Comparison of ENCODE assay signal across 16 cellular contexts in genomic region chr6:1825926-1826325, GRCh38.
DNase-seq lines count a peak whose midpoint lies in the region; TF ChIP-seq lines count a peak whose summit lies in the region.
"Had no signal": no experiment of that assay in that cellular context is flagged by ENCODE, and none has a peak within 500 bp of the region (broad histone marks: within the 10 kb centered on the region; RNA-seq: fewer than 3 reads in every experiment).

No MANE protein-coding gene starts in this region.

- H3K79me2 ChIP-seq in OCI-LY1 (ENCODE audit: insufficient read depth, low read length) = no peaks in the 10 kb centered on the region

- H3K36me3 ChIP-seq in OCI-LY1 (ENCODE audit: insufficient read depth, low read length) (no peaks in the 10 kb centered on the region), neuronal stem cell (replicated peaks in 1 of 2; ENCODE audit: control insufficient read depth in 2 of 2, insufficient read depth in 2 of 2, low read length in 2 of 2) (no peaks in the 10 kb centered on the region)

- no peak overlapping the region for H3K14ac ChIP-seq in neuronal stem cell (ENCODE audit: low read length)

- peaks cover 20% of the 10 kb centered on the region for H3K9me3 ChIP-seq in OCI-LY1 (ENCODE audit: low read length)
- peaks cover 2 to 12% of the 10 kb centered on the region in 2 donors for H3K9me3 ChIP-seq in neuronal stem cell (replicated peaks in 1 of 2; ENCODE audit: control insufficient read depth in 2 of 2, insufficient read depth in 1 of 2, low read depth in 1 of 2, low read length in 2 of 2)

- peak; percentile 54 for DNase-seq in HCEC 1CT
- peak; percentile 75 for DNase-seq in epithelial cell of esophagus (ENCODE audit: low read depth)
- peak; percentile 50 for DNase-seq in renal cortical epithelial cell (ENCODE audit: low read depth)
- DNase-seq in activated CD4-positive, alpha-beta T cell treated with anti-CD3 and anti-CD28 coated beads for 48 hours = no peak
- no peak for DNase-seq in NCI-H1694 treated with DMSO at 0.1 percent for 48 hours (lab: John Stamatoyannopoulos, UW)
- no peak for DNase-seq in neuronal stem cell (ENCODE audit: low spot score)
- DNase-seq: C1 segment of cervical spinal cord, DMS79, MV-4-11, NCI-H187, NCI-H2107, NCI-H345, NCI-H524 treated with DMSO at 0.1 percent for 48 hours, SW 1271 had no signal

- no peaks in the 10 kb centered on the region for H3F3A ChIP-seq in OCI-LY1 (ENCODE audit: insufficient read depth, low read length)

- H2BK12ac ChIP-seq in neuronal stem cell (ENCODE audit: low read length) = no peak overlapping the region

- H3K18ac ChIP-seq in neuronal stem cell (ENCODE audit: low read length) = no peak overlapping the region

- H4K8ac ChIP-seq in neuronal stem cell (ENCODE audit: low read depth, low read length) = no peak overlapping the region

- no peak overlapping the region for H4K91ac ChIP-seq in neuronal stem cell (ENCODE audit: low read depth, low read length, poor library complexity)

- H3K9me2 ChIP-seq in OCI-LY1 (ENCODE audit: low read depth, low read length) = no peaks in the 10 kb centered on the region

- H3K27ac ChIP-seq in OCI-LY1 (ENCODE audit: low read depth, low read length, poor library complexity, severe bottlenecking) (peak overlapping the region; percentile 80), neuronal stem cell (replicated peaks; ENCODE audit: low read length) (no peak overlapping the region)

- H3K9ac ChIP-seq in OCI-LY1 (ENCODE audit: low read length) (no peak overlapping the region), neuronal stem cell (ENCODE audit: low read depth, low read length, poor library complexity) (no peak overlapping the region)

- no peaks in the 10 kb centered on the region for H3K79me1 ChIP-seq in neuronal stem cell (ENCODE audit: low read depth, low read length)

- WGBS in neuronal stem cell (ENCODE audit: extremely low coverage in 2 of 2, insufficient read length in 2 of 2, insufficient replicate concordance in 1 of 2), 2 donors = no CpG with 5 or more reads among the region's 5 CpGs

- no peak overlapping the region for H2AFZ ChIP-seq in OCI-LY1 (ENCODE audit: low read length)
- no peak overlapping the region for H2AFZ ChIP-seq in neuronal stem cell (ENCODE audit: low read length)
- H2AFZ ChIP-seq: GM23338 had no signal

- H2AK5ac ChIP-seq in neuronal stem cell (ENCODE audit: low read depth, low read length) = no peak overlapping the region

- H2BK120ac ChIP-seq in neuronal stem cell (ENCODE audit: low read depth, low read length) = no peak overlapping the region

- H2BK5ac ChIP-seq in neuronal stem cell (ENCODE audit: low read length) = no peak overlapping the region

- H2BK15ac ChIP-seq in neuronal stem cell (ENCODE audit: low read length) = no peak overlapping the region

- H4K20me1 ChIP-seq in OCI-LY1 (ENCODE audit: insufficient read depth, low read length) = no peaks in the 10 kb centered on the region

- H3K23ac ChIP-seq in neuronal stem cell (ENCODE audit: low read depth, low read length, poor library complexity) = no peak overlapping the region

- H3K4me2 ChIP-seq in OCI-LY1 (ENCODE audit: low read length) (no peak overlapping the region), neuronal stem cell (ENCODE audit: insufficient read depth, low read length, poor library complexity, severe bottlenecking) (no peak overlapping the region)
- H3K4me2 ChIP-seq: GM23338 had no signal

- no peak overlapping the region for H3K4ac ChIP-seq in neuronal stem cell (ENCODE audit: low read length)

- no peak overlapping the region for H3K4me3 ChIP-seq in OCI-LY1 (ENCODE audit: low read depth, low read length, poor library complexity, severe bottlenecking)
- H3K4me3 ChIP-seq in epithelial cell of esophagus (ENCODE audit: low read length) = no peak overlapping the region
- no peak overlapping the region for H3K4me3 ChIP-seq in neuronal stem cell (ENCODE audit: low read length in 2 of 2)
- H3K4me3 ChIP-seq: GM23338 had no signal

- H3K4me1 ChIP-seq in OCI-LY1 (ENCODE audit: insufficient read depth, low read length, severe bottlenecking) (peaks cover 49% of the 10 kb centered on the region), neuronal stem cell (ENCODE audit: control insufficient read depth in 2 of 2, insufficient read depth in 1 of 2, low read depth in 1 of 2, low read length in 2 of 2) (peaks cover 3 to 14% of the 10 kb centered on the region in 2 donors)

- H3K27me3 ChIP-seq in OCI-LY1 (ENCODE audit: insufficient read depth, low read length) = no peaks in the 10 kb centered on the region
- H3K27me3 ChIP-seq in neuronal stem cell (ENCODE audit: control insufficient read depth in 3 of 3, insufficient read depth in 3 of 3, low read depth in 1 of 3, low read length in 3 of 3) = no peaks in the 10 kb centered on the region

- TF ChIP-seq CTCF in OCI-LY1 (IDR thresholded peaks at IDR 0.05; ENCODE audit: low read length) (no peak), epithelial cell of esophagus (IDR thresholded peaks at IDR 0.05; ENCODE audit: insufficient read depth, low read depth, low read length, missing control alignments) (no peak)

Comparison
In these comparisons a context has a peak if more than half of its experiments do, and no peak if none do; other contexts are left out.
1. DNase-seq: peak in HCEC 1CT (single experiment), epithelial cell of esophagus (single experiment) and renal cortical epithelial cell (single experiment); none in activated CD4-positive, alpha-beta T cell treated with anti-CD3 and anti-CD28 coated beads for 48 hours (single experiment), NCI-H1694 treated with DMSO at 0.1 percent for 48 hours (single experiment) and neuronal stem cell (single experiment).